Comparison of ENCODE assay signal across 1 cellular context in genomic region chr6:28802417-28803336, GRCh38.
TF ChIP-seq lines count a peak whose summit lies in the region.

No MANE protein-coding gene starts in this region.

TF ChIP-seq in HepG2, 621 proteins besides CTCF, POLR2A, EP300 and RAD21 (continued from another document):
- TF ChIP-seq CREB3 (CRISPR knock-in tag; IDR thresholded peaks at IDR 0.05): no peak
- TF ChIP-seq ZNF205 (CRISPR knock-in tag; IDR thresholded peaks at IDR 0.05): no peak; the same call in 1 of the 2 replicates
- TF ChIP-seq CREM (IDR thresholded peaks at IDR 0.05): no peak
- no peak for TF ChIP-seq CREM (CRISPR knock-in tag; IDR thresholded peaks at IDR 0.05)
- TF ChIP-seq NRL (CRISPR knock-in tag; IDR thresholded peaks at IDR 0.05; ENCODE audit: borderline replicate concordance): no peak
- no peak for TF ChIP-seq HMG20B (CRISPR knock-in tag; conservative IDR thresholded peaks at IDR 0.05)
- no peak for TF ChIP-seq MATR3 (CRISPR knock-in tag; IDR thresholded peaks at IDR 0.05)
- no peak for TF ChIP-seq ZNF652 (CRISPR knock-in tag; IDR thresholded peaks at IDR 0.05; ENCODE audit: borderline replicate concordance, low read depth)
- no peak for TF ChIP-seq ZFP41 (CRISPR knock-in tag; IDR thresholded peaks at IDR 0.05; ENCODE audit: borderline replicate concordance)
- no peak for TF ChIP-seq FOXM1 (CRISPR knock-in tag; IDR thresholded peaks at IDR 0.05)
- no peak for TF ChIP-seq GABPB1 (CRISPR knock-in tag; IDR thresholded peaks at IDR 0.05)
- TF ChIP-seq ZNF546 (CRISPR knock-in tag; conservative IDR thresholded peaks at IDR 0.05): no peak
